ENCODE assay signal across 32 cellular contexts in genomic region chr2:8796315-8796848, GRCh38. TPM values are rescaled to one million over a fixed set of nuclear protein-coding genes. Genes with fewer than 3 reads are reported as not detected.
A peak's percentile ranks its signal among the peaks of the same experiment; 100 is the strongest.
DNase-seq lines count a peak whose midpoint lies in the region; ATAC-seq, FAIRE-seq and TF ChIP-seq lines count a peak whose summit lies in the region.
"Had no signal": no experiment of that assay in that cellular context is flagged by ENCODE, and none has a peak within 500 bp of the region (broad histone marks: within the 10 kb centered on the region; RNA-seq: fewer than 3 reads in every experiment).

No MANE protein-coding gene starts in this region.

- peak; percentile 27 to 36 for ATAC-seq in activated T-cell treated with anti-CD3 and anti-CD28 coated beads, Interleukin-2, amount 50 U/mL, for 72 hours (replicated peaks in 1 of 2)
- ATAC-seq in HG03159 (IDR thresholded peaks at IDR 0.05; ENCODE audit: unreplicated experiment) (peak; percentile 23), heart right ventricle (peak; percentile 30 to 84 (median 60)), HG03139 (IDR thresholded peaks at IDR 0.05; ENCODE audit: unreplicated experiment) (no peak)
- ATAC-seq: foreskin keratinocyte; lower lobe of right lung; Panc1; stimulated activated memory B cell treated with anti-CD40 and anti-IgM and Interleukin-4, amounts not matched to agents 10 μg/mL and 1 μg/mL and 100 μg/mL, for 72 hours had no signal

- no peak overlapping the region for H3K27ac Mint-ChIP-seq in activated T-cell treated with anti-CD3 and anti-CD28 coated beads, Interleukin-2, amount 50 U/mL, for 72 hours
- H3K27ac Mint-ChIP-seq: progenitor cell of endocrine pancreas; stimulated activated memory B cell treated with anti-CD40 and anti-IgM and Interleukin-4, amounts not matched to agents 10 μg/mL and 1 μg/mL and 100 μg/mL, for 72 hours had no signal

- peaks cover 23% of the 10 kb centered on the region for H3K4me1 Mint-ChIP-seq in activated T-cell treated with anti-CD3 and anti-CD28 coated beads, Interleukin-2, amount 50 U/mL, for 72 hours (ENCODE audit: low read depth)
- H3K4me1 Mint-ChIP-seq: stimulated activated memory B cell treated with anti-CD40 and anti-IgM and Interleukin-4, amounts not matched to agents 10 μg/mL and 1 μg/mL and 100 μg/mL, for 72 hours had no signal

- peaks cover 0 to 36% (median 13%) of the 10 kb centered on the region in 9 donors for H3K4me1 ChIP-seq in heart right ventricle
- H3K4me1 ChIP-seq: esophagus squamous epithelium, foreskin keratinocyte, lower lobe of right lung had no signal

- H3K4me3 Mint-ChIP-seq in activated T-cell treated with anti-CD3 and anti-CD28 coated beads, Interleukin-2, amount 50 U/mL, for 72 hours: peak overlapping the region; percentile 23 to 63
- H3K4me3 Mint-ChIP-seq: activated CD4-positive, alpha-beta memory T cell treated with anti-CD3 and anti-CD28 coated beads for 36 hours; naive B cell; stimulated activated memory B cell treated with anti-CD40 and anti-IgM and Interleukin-4, amounts not matched to agents 10 μg/mL and 1 μg/mL and 100 μg/mL, for 72 hours had no signal

- TF ChIP-seq POLR2A in GM12891 (IDR thresholded peaks at IDR 0.05; ENCODE audit: low read depth, low read length): no peak

- H3K36me3 Mint-ChIP-seq in activated T-cell treated with anti-CD3 and anti-CD28 coated beads, Interleukin-2, amount 50 U/mL, for 72 hours (ENCODE audit: insufficient read depth in 2 of 2): peaks cover 2 to 14% of the 10 kb centered on the region in 2 donors

- intact Hi-C loops in heart right ventricle (cut with DNase I): no loop called here

- peak; percentile 5 for FAIRE-seq in GM12891 (lab: Jason Lieb, UNC)
- FAIRE-seq: GM18507, H54, kidney had no signal

- DNase-seq in activated T-cell treated with anti-CD3 and anti-CD28 coated beads, Interleukin-2, amount 50 U/mL, for 72 hours: no peak
- DNase-seq in activated T-cell treated with anti-CD3 and anti-CD28 coated beads, Interleukin-2, amount 50 U/mL, for 48 hours: no peak
- DNase-seq in GM12891 (ENCODE audit: insufficient read length, low spot score) (no peak), heart right ventricle (no peak), kidney tubule cell (ENCODE audit: low spot score) (no peak), NOMO-1 treated with DMSO at 0.1 percent for 48 hours (lab: John Stamatoyannopoulos, UW; ENCODE audit: unreplicated experiment) (no peak)
- DNase-seq: activated CD8-positive, alpha-beta memory T cell treated with anti-CD3 and anti-CD28 coated beads, Interleukin-2, amount 50 U/mL, for 48 hours; activated effector memory CD4-positive, alpha-beta T cell treated with Interleukin-2 at 50 U/mL for 16 hours; amniotic stem cell; brain microvascular endothelial cell; CD4-positive, alpha-beta memory T cell; esophagus squamous epithelium; foreskin keratinocyte; kidney; lower lobe of right lung; midbrain; naive B cell; NCI-H2029 treated with DMSO at 0.1 percent for 48 hours; NCI-H345; NCI-H69; SIG-M5; sigmoid colon; stimulated activated CD4-positive, alpha-beta T cell treated with anti-CD3 and anti-CD28 coated beads, Interleukin-15, amount 100 ng/mL, for 24 hours; substantia nigra had no signal

- WGBS in heart right ventricle, 2 donors: 37 to 63% methylated on average over 9 of the region's 9 CpGs

- no peaks in the 10 kb centered on the region for H3K27me3 ChIP-seq in heart right ventricle
- H3K27me3 ChIP-seq: brain microvascular endothelial cell, esophagus squamous epithelium, foreskin keratinocyte, sigmoid colon had no signal

- H3K9me3 ChIP-seq in heart right ventricle: no peaks in the 10 kb centered on the region
- H3K9me3 ChIP-seq: esophagus squamous epithelium, lower lobe of right lung, sigmoid colon had no signal

- H3K27ac ChIP-seq in heart right ventricle: peak overlapping the region in 4 of 10 donors; percentile 42 to 65 (median 48)
- H3K27ac ChIP-seq: brain microvascular endothelial cell, esophagus squamous epithelium, foreskin keratinocyte, lower lobe of right lung, sigmoid colon had no signal

- TF ChIP-seq CTCF in heart right ventricle (IDR thresholded peaks at IDR 0.05): no peak

- no peaks in the 10 kb centered on the region for H3K27me3 Mint-ChIP-seq in activated T-cell treated with anti-CD3 and anti-CD28 coated beads, Interleukin-2, amount 50 U/mL, for 72 hours (ENCODE audit: low read depth)
- H3K27me3 Mint-ChIP-seq: activated CD4-positive, alpha-beta memory T cell treated with anti-CD3 and anti-CD28 coated beads for 36 hours; CD4-positive, alpha-beta memory T cell; naive B cell; progenitor cell of endocrine pancreas; stimulated activated memory B cell treated with anti-CD40 and anti-IgM and Interleukin-4, amounts not matched to agents 10 μg/mL and 1 μg/mL and 100 μg/mL, for 72 hours had no signal

- peaks cover 0 to 100% (median 35%) of the 10 kb centered on the region in 9 donors for H3K36me3 ChIP-seq in heart right ventricle

- H3K4me3 ChIP-seq in heart right ventricle: no peak overlapping the region
- H3K4me3 ChIP-seq: esophagus squamous epithelium, lower lobe of right lung, sigmoid colon had no signal

- no peaks in the 10 kb centered on the region for H3K9me3 Mint-ChIP-seq in activated T-cell treated with anti-CD3 and anti-CD28 coated beads, Interleukin-2, amount 50 U/mL, for 72 hours
- H3K9me3 Mint-ChIP-seq: activated CD4-positive, alpha-beta memory T cell treated with anti-CD3 and anti-CD28 coated beads for 36 hours; CD4-positive, alpha-beta memory T cell; naive B cell; stimulated activated memory B cell treated with anti-CD40 and anti-IgM and Interleukin-4, amounts not matched to agents 10 μg/mL and 1 μg/mL and 100 μg/mL, for 72 hours had no signal

TF ChIP-seq in GM12891, 5 proteins besides CTCF, POLR2A, EP300 and RAD21:
- TF ChIP-seq POLR2AphosphoS5 (IDR thresholded peaks at IDR 0.05; ENCODE audit: low read depth, low read length) (no peak), PAX5 (IDR thresholded peaks at IDR 0.05; ENCODE audit: insufficient read depth, low read length, severe bottlenecking) (no peak), POU2F2 (IDR thresholded peaks at IDR 0.05; ENCODE audit: low read depth, low read length) (no peak), SPI1 (IDR thresholded peaks at IDR 0.05; ENCODE audit: low read depth, low read length) (no peak), TAF1 (IDR thresholded peaks at IDR 0.05; ENCODE audit: low read depth, low read length) (no peak)

RNA-seq across cellular contexts. Expression of gene KIDINS220, which starts 41.0 kb away (rescaled TPM):
- total RNA-seq in activated T-cell treated with anti-CD3 and anti-CD28 coated beads, Interleukin-2, amount 50 U/mL, for 72 hours: 10 to 100 TPM; 31.4 to 39.6 TPM
- polyA plus RNA-seq in GM12891 (2012; ENCODE audit: low read depth, missing spikeins): 8.4 TPM
- 100 to 1,000 TPM in 2 of 10 donors, 10 to 100 TPM in 8; 45.8 to 116 (median 76.2) TPM for total RNA-seq in heart right ventricle
- polyA plus RNA-seq in heart right ventricle: 10 to 100 TPM; 20.0 to 26.9 TPM
